In genomic region chr7:158734861-158735260, GRCh38 we compare ENCODE assay signal across 10 cellular contexts. TPM values are rescaled to one million over a fixed set of nuclear protein-coding genes. Genes with fewer than 3 reads are reported as not detected.
A peak's percentile ranks its signal among the peaks of the same experiment; 100 is the strongest.
DNase-seq lines count a peak whose midpoint lies in the region; ATAC-seq and TF ChIP-seq lines count a peak whose summit lies in the region.
"Had no signal": no experiment of that assay in that cellular context is flagged by ENCODE, and none has a peak within 500 bp of the region (broad histone marks: within the 10 kb centered on the region; RNA-seq: fewer than 3 reads in every experiment).

No MANE protein-coding gene starts in this region.

- no peaks in the 10 kb centered on the region for H3K27me3 Mint-ChIP-seq in stimulated activated naive CD8-positive, alpha-beta T cell treated with anti-CD3 and anti-CD28 coated beads, Interleukin-15, Interleukin-2, amounts not matched to agents 100 ng/mL and 50 ng/mL, for 24 hours
- no peaks in the 10 kb centered on the region for H3K27me3 Mint-ChIP-seq in activated CD8-positive, alpha-beta T cell treated with anti-CD3 and anti-CD28 coated beads for 36 hours
- peaks cover 2% of the 10 kb centered on the region for H3K27me3 Mint-ChIP-seq in HFFc6 (ENCODE audit: insufficient read depth)
- H3K27me3 Mint-ChIP-seq: progenitor cell of endocrine pancreas had no signal

- H3K36me3 Mint-ChIP-seq in stimulated activated naive CD8-positive, alpha-beta T cell treated with anti-CD3 and anti-CD28 coated beads, Interleukin-15, Interleukin-2, amounts not matched to agents 100 ng/mL and 50 ng/mL, for 24 hours (ENCODE audit: low read depth): peaks cover 54% of the 10 kb centered on the region
- peaks cover 28% of the 10 kb centered on the region for H3K36me3 Mint-ChIP-seq in activated CD8-positive, alpha-beta T cell treated with anti-CD3 and anti-CD28 coated beads for 36 hours (ENCODE audit: low read depth)
- H3K36me3 Mint-ChIP-seq in HFFc6 (ENCODE audit: low read depth): peaks cover 43% of the 10 kb centered on the region

- no peak overlapping the region for H3K4me3 Mint-ChIP-seq in stimulated activated naive CD8-positive, alpha-beta T cell treated with anti-CD3 and anti-CD28 coated beads, Interleukin-15, Interleukin-2, amounts not matched to agents 100 ng/mL and 50 ng/mL, for 24 hours
- H3K4me3 Mint-ChIP-seq in activated CD8-positive, alpha-beta T cell treated with anti-CD3 and anti-CD28 coated beads for 36 hours: no peak overlapping the region
- H3K4me3 Mint-ChIP-seq in HFFc6: no peak overlapping the region

- POLR2A ChIA-PET in activated CD8-positive, alpha-beta T cell treated with anti-CD3 and anti-CD28 coated beads for 36 hours (lab: Charles Lee): no interaction called here

- intact Hi-C loops in activated CD8-positive, alpha-beta T cell treated with anti-CD3 and anti-CD28 coated beads for 36 hours (cut with micrococcal nuclease): no loop called here

- H3K4me3 ChIP-seq in fibroblast of pulmonary artery (replicated peaks; ENCODE audit: low read depth, low read length): no peak overlapping the region

- no peak for ATAC-seq in stimulated activated naive CD8-positive, alpha-beta T cell treated with anti-CD3 and anti-CD28 coated beads, Interleukin-15, Interleukin-2, amounts not matched to agents 100 U/mL and 50 U/mL, for 24 hours
- no peak for ATAC-seq in activated CD8-positive, alpha-beta T cell treated with anti-CD3 and anti-CD28 coated beads for 36 hours
- no peak for ATAC-seq in GM19467 (IDR thresholded peaks at IDR 0.05; ENCODE audit: unreplicated experiment)
- ATAC-seq in HG03095 (IDR thresholded peaks at IDR 0.05; ENCODE audit: unreplicated experiment): no peak

- no peak for DNase-seq in stimulated activated naive CD8-positive, alpha-beta T cell treated with anti-CD3 and anti-CD28 coated beads, Interleukin-15, Interleukin-2, amounts not matched to agents 100 U/mL and 50 U/mL, for 24 hours
- DNase-seq in activated CD8-positive, alpha-beta T cell treated with anti-CD3 and anti-CD28 coated beads for 36 hours: no peak
- peak; percentile 51 for DNase-seq in fibroblast of pulmonary artery (ENCODE audit: low read depth)
- no peak for DNase-seq in HFFc6
- DNase-seq in LoVo (ENCODE audit: low spot score): no peak
- DNase-seq: T-helper 1 cell had no signal

- peaks cover 6% of the 10 kb centered on the region for H3K4me1 Mint-ChIP-seq in stimulated activated naive CD8-positive, alpha-beta T cell treated with anti-CD3 and anti-CD28 coated beads, Interleukin-15, Interleukin-2, amounts not matched to agents 100 ng/mL and 50 ng/mL, for 24 hours (ENCODE audit: low read depth)
- peaks cover under 1% of the 10 kb centered on the region for H3K4me1 Mint-ChIP-seq in activated CD8-positive, alpha-beta T cell treated with anti-CD3 and anti-CD28 coated beads for 36 hours (ENCODE audit: low read depth)
- peaks cover 10% of the 10 kb centered on the region for H3K4me1 Mint-ChIP-seq in HFFc6 (ENCODE audit: low read depth)

- no peaks in the 10 kb centered on the region for H3K9me3 Mint-ChIP-seq in stimulated activated naive CD8-positive, alpha-beta T cell treated with anti-CD3 and anti-CD28 coated beads, Interleukin-15, Interleukin-2, amounts not matched to agents 100 ng/mL and 50 ng/mL, for 24 hours
- no peaks in the 10 kb centered on the region for H3K9me3 Mint-ChIP-seq in activated CD8-positive, alpha-beta T cell treated with anti-CD3 and anti-CD28 coated beads for 36 hours
- H3K9me3 Mint-ChIP-seq in HFFc6: no peaks in the 10 kb centered on the region

- peak overlapping the region; percentile 78 for H3K27ac Mint-ChIP-seq in stimulated activated naive CD8-positive, alpha-beta T cell treated with anti-CD3 and anti-CD28 coated beads, Interleukin-15, Interleukin-2, amounts not matched to agents 100 ng/mL and 50 ng/mL, for 24 hours
- peak overlapping the region; percentile 30 for H3K27ac Mint-ChIP-seq in activated CD8-positive, alpha-beta T cell treated with anti-CD3 and anti-CD28 coated beads for 36 hours
- no peak overlapping the region for H3K27ac Mint-ChIP-seq in HFFc6
- H3K27ac Mint-ChIP-seq: progenitor cell of endocrine pancreas had no signal

- CTCF ChIA-PET in activated CD8-positive, alpha-beta T cell treated with anti-CD3 and anti-CD28 coated beads for 36 hours (lab: Charles Lee): interaction anchor here (0.6 to 2.1 kb wide), 2 partner anchors 15 to 400 kb away, joined by 3 to 4 read pairs; no protein-coding TSS in a partner anchor

- no peak for TF ChIP-seq CTCF in activated CD8-positive, alpha-beta T cell treated with anti-CD3 and anti-CD28 coated beads for 36 hours (IDR thresholded peaks at IDR 0.05)
- TF ChIP-seq CTCF in fibroblast of pulmonary artery (IDR thresholded peaks at IDR 0.05; ENCODE audit: low read length, missing control alignments) (no peak), HFFc6 (IDR thresholded peaks at IDR 0.05) (no peak)

RNA-seq across cellular contexts. Expression of gene NCAPG2, which starts 30.3 kb away (rescaled TPM):
- total RNA-seq in activated CD8-positive, alpha-beta T cell treated with anti-CD3 and anti-CD28 coated beads for 36 hours: 100 to 1,000 TPM; 108 to 113 TPM
- total RNA-seq in HFFc6 (2021; fragmentation: NEBNext Ultra II Directional; extraction: Animal tissue kit (Norgen Biotek cat#: 25700)): 10 to 100 TPM; 27.1 to 60.3 (median 54.8) TPM
